Comparison of ENCODE assay signal across 26 cellular contexts in the genomic region with DNA sequence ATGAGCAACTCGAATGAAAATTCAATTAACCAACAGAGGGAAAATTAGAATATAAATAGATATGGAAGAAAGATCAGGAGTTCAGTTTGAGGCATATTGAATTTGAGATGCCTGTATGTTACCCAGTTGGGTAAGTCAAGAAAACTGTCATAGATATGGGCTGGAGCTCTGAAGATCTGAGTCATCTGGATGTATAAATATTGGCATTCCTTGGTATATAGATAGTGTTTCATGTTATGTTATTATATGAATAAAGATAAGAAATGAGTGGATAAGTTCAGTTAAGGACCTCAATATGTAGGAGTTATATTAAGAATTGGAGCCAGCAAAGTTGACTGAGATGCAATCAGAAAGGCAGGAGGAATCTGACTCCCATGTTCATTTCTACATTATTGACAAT.
"Had no signal": no experiment of that assay in that cellular context is flagged by ENCODE, and none has a peak within 500 bp of the region (broad histone marks: within the 10 kb centered on the region; RNA-seq: fewer than 3 reads in every experiment).

No MANE protein-coding gene starts in this region.

- FAIRE-seq: kidney, small intestine, urothelium cell line had no signal

- H3K4me1 ChIP-seq: colonic mucosa, heart right ventricle, parathyroid adenoma, right lobe of liver, tibial nerve, upper lobe of left lung had no signal

- H3K4me3 ChIP-seq: colonic mucosa, heart right ventricle, mucosa of descending colon, right lobe of liver, thoracic aorta, tibial nerve, upper lobe of left lung had no signal

- H3K9me3 ChIP-seq: colonic mucosa, heart right ventricle, mucosa of descending colon, neutrophil, right lobe of liver, thoracic aorta, tibial nerve, upper lobe of left lung had no signal

- H3K27ac ChIP-seq: colonic mucosa, epithelial cell of prostate, heart right ventricle, neutrophil, parathyroid adenoma, right lobe of liver, thoracic aorta, tibial nerve, upper lobe of left lung had no signal

- DNase-seq: colonic mucosa; effector CD8-positive, alpha-beta T cell; endodermal cell; foreskin melanocyte; glutamatergic neuron; heart right ventricle; hippocampal formation; kidney; mesenchymal stem cell; mucosa of descending colon; naive B cell; right lobe of liver; small intestine; stimulated activated CD4-positive, alpha-beta T cell treated with anti-CD3 and anti-CD28 coated beads, Interleukin-15, amount 100 ng/mL, for 24 hours; stimulated activated CD4-positive, alpha-beta T cell treated with anti-CD3 and anti-CD28 coated beads, Interleukin-2, amount 100 ng/mL, for 48 hours; stimulated activated naive B cell treated with anti-CD40 and anti-IgM and Interleukin-4, amounts not matched to agents 10 μg/mL and 1 μg/mL and 100 μg/mL, for 72 hours; upper lobe of left lung had no signal

- ATAC-seq: esophagus mucosa; heart right ventricle; left lobe of liver; mucosa of descending colon; natural killer cell treated with Interleukin-12 subunit alpha and Interleukin-12 subunit beta and Interleukin-15 and Interleukin-18, amount 100 ng/mL, for 72 hours; right lobe of liver; stimulated activated naive B cell treated with anti-CD40 and anti-IgM and Interleukin-4, amounts not matched to agents 10 μg/mL and 1 μg/mL and 100 μg/mL, for 72 hours had no signal

- H3K36me3 ChIP-seq: colonic mucosa, heart right ventricle, neutrophil, right lobe of liver, thoracic aorta, tibial nerve, upper lobe of left lung had no signal

- H3K27me3 ChIP-seq: colonic mucosa, heart right ventricle, neutrophil, right lobe of liver, tibial nerve, upper lobe of left lung had no signal
